ENCODE assay signal across 1 cellular context in the genomic region with DNA sequence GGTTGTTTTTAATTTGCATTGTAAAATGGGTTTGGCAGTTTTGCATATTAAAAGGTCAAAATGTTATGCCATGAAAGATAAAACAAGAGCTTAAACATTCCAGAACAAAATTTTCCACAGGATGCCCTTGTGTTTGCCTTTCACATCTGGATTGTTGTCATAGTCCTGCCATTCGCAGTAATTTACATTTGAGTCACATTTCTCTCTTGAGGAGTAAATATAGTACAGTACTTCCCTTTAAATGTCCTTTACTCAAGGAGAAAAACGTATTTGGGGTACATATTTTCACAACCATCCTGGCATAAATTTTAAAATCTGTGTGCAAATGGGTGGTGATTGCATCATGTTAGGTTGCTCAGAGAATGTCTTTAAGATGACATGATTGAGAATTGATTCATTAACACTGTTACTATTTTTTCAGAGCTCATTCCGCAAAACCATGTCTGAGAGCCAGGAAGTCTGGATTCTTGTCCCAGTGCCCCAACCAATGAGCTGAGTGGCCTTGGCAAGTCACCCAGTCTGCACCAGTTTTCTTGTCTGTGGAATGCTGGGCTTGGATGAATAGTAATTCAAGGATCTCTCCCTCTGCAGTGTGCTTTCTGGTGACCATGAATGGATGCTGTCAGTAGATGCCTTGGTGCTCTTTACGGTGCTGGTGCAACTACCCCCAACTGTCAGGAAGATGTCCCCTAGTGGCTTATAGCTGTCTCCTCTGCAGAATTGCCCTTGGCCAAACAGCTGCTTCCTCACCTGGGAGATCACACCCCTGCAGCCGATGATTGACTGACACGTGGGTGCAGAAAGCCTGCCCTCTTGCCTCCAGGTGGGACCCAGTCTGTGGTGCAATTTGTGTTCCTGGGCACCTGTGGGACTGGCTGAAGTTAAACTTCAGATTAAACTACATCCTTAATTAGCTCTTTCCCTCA.
TF ChIP-seq lines count a peak whose summit lies in the region.

No MANE protein-coding gene starts in this region.

TF ChIP-seq in K562, 482 proteins besides CTCF, POLR2A, EP300 and RAD21 (continued from another document):
- no peak for TF ChIP-seq GTF2B (IDR thresholded peaks at IDR 0.05; ENCODE audit: extremely low read depth, insufficient read length)
- TF ChIP-seq TCF3 (CRISPR knock-in tag; IDR thresholded peaks at IDR 0.05), result no peak
- no peak for TF ChIP-seq PATZ1 (CRISPR knock-in tag; IDR thresholded peaks at IDR 0.05; ENCODE audit: borderline replicate concordance)
- TF ChIP-seq KDM2B (CRISPR knock-in tag; IDR thresholded peaks at IDR 0.05), result no peak
- no peak for TF ChIP-seq MECOM (CRISPR knock-in tag; IDR thresholded peaks at IDR 0.05)
- TF ChIP-seq ZNF785 (CRISPR knock-in tag; IDR thresholded peaks at IDR 0.05), result no peak
- TF ChIP-seq ZNF23 (CRISPR knock-in tag; IDR thresholded peaks at IDR 0.05), result no peak
- no peak for TF ChIP-seq ARID3A (IDR thresholded peaks at IDR 0.05; ENCODE audit: borderline replicate concordance, low read depth, low read length)
- TF ChIP-seq, protein P1, sequence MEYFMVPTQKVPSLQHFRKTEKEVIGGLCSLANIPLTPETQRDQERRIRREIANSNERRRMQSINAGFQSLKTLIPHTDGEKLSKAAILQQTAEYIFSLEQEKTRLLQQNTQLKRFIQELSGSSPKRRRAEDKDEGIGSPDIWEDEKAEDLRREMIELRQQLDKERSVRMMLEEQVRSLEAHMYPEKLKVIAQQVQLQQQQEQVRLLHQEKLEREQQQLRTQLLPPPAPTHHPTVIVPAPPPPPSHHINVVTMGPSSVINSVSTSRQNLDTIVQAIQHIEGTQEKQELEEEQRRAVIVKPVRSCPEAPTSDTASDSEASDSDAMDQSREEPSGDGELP (CRISPR knock-in tag; IDR thresholded peaks at IDR 0.05; ENCODE audit: borderline replicate concordance), result 0 out of 2 replicates have a peak, but pooled peaks have one; percentile 19
- no peak for TF ChIP-seq STAT5B (CRISPR knock-in tag; IDR thresholded peaks at IDR 0.05)
- no peak for TF ChIP-seq SRSF1 (IDR thresholded peaks at IDR 0.05; ENCODE audit: low read depth, low read length)
- TF ChIP-seq MEIS2 (IDR thresholded peaks at IDR 0.05; ENCODE audit: partially characterized antibody), result peak; percentile 6
- TF ChIP-seq, protein P2, sequence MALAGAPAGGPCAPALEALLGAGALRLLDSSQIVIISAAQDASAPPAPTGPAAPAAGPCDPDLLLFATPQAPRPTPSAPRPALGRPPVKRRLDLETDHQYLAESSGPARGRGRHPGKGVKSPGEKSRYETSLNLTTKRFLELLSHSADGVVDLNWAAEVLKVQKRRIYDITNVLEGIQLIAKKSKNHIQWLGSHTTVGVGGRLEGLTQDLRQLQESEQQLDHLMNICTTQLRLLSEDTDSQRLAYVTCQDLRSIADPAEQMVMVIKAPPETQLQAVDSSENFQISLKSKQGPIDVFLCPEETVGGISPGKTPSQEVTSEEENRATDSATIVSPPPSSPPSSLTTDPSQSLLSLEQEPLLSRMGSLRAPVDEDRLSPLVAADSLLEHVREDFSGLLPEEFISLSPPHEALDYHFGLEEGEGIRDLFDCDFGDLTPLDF (CRISPR knock-in tag; IDR thresholded peaks at IDR 0.05), result no peak
- TF ChIP-seq PKNOX1 (IDR thresholded peaks at IDR 0.05), result 0 out of 2 replicates have a peak, but pooled peaks have one; percentile 18
- no peak for TF ChIP-seq BCOR (IDR thresholded peaks at IDR 0.05)
- no peak for TF ChIP-seq RFX5 (IDR thresholded peaks at IDR 0.05; ENCODE audit: low read depth, low read length)
- no peak for TF ChIP-seq ZFP30 (CRISPR knock-in tag; IDR thresholded peaks at IDR 0.05; ENCODE audit: borderline replicate concordance)
- TF ChIP-seq ATF4 (CRISPR knock-in tag; IDR thresholded peaks at IDR 0.05), result no peak
- TF ChIP-seq ZNF696 (CRISPR knock-in tag; conservative IDR thresholded peaks at IDR 0.05), result no peak
- no peak for TF ChIP-seq ZNF175 (CRISPR knock-in tag; IDR thresholded peaks at IDR 0.05; ENCODE audit: low read depth)
- TF ChIP-seq, protein P3, sequence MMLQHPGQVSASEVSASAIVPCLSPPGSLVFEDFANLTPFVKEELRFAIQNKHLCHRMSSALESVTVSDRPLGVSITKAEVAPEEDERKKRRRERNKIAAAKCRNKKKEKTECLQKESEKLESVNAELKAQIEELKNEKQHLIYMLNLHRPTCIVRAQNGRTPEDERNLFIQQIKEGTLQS (IDR thresholded peaks at IDR 0.05), result peak; percentile 30; the same call in 1 of the 2 replicates
- TF ChIP-seq, protein P3 (CRISPR knock-in tag; conservative IDR thresholded peaks at IDR 0.05), result no peak
- no peak for TF ChIP-seq MCM5 (IDR thresholded peaks at IDR 0.05; ENCODE audit: low read depth)
- TF ChIP-seq CCNT2 (IDR thresholded peaks at IDR 0.05; ENCODE audit: borderline replicate concordance, extremely low read depth, insufficient read length, low read depth, low read length), result no peak
- no peak for TF ChIP-seq ZNF778 (CRISPR knock-in tag; IDR thresholded peaks at IDR 0.05)
- TF ChIP-seq HCFC1 (IDR thresholded peaks at IDR 0.05; ENCODE audit: low read depth, low read length), result no peak
- TF ChIP-seq, protein P4, sequence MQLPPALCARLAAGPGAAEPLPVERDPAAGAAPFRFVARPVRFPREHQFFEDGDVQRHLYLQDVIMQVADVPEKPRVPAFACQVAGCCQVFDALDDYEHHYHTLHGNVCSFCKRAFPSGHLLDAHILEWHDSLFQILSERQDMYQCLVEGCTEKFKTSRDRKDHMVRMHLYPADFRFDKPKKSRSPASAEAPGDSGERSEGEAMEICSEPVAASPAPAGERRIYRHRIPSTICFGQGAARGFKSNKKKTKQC (CRISPR knock-in tag; IDR thresholded peaks at IDR 0.05), result no peak
- no peak for TF ChIP-seq STAG1 (CRISPR knock-in tag; IDR thresholded peaks at IDR 0.05; ENCODE audit: borderline replicate concordance)
- TF ChIP-seq SRF (CRISPR knock-in tag; IDR thresholded peaks at IDR 0.05), result no peak
- no peak for TF ChIP-seq RFX7 (CRISPR knock-in tag; IDR thresholded peaks at IDR 0.05)
- TF ChIP-seq ATF2 (CRISPR knock-in tag; IDR thresholded peaks at IDR 0.05), result no peak
- TF ChIP-seq ZNF695 (CRISPR knock-in tag; IDR thresholded peaks at IDR 0.05), result no peak
- no peak for TF ChIP-seq CEBPG (CRISPR knock-in tag; IDR thresholded peaks at IDR 0.05)
- TF ChIP-seq CEBPG (tag; conservative IDR thresholded peaks at IDR 0.05 in 1 of 2, IDR thresholded peaks at IDR 0.05 in 1 of 2), result peak; percentile 73
